ENCODE assay signal across 8 cellular contexts in the genomic region with DNA sequence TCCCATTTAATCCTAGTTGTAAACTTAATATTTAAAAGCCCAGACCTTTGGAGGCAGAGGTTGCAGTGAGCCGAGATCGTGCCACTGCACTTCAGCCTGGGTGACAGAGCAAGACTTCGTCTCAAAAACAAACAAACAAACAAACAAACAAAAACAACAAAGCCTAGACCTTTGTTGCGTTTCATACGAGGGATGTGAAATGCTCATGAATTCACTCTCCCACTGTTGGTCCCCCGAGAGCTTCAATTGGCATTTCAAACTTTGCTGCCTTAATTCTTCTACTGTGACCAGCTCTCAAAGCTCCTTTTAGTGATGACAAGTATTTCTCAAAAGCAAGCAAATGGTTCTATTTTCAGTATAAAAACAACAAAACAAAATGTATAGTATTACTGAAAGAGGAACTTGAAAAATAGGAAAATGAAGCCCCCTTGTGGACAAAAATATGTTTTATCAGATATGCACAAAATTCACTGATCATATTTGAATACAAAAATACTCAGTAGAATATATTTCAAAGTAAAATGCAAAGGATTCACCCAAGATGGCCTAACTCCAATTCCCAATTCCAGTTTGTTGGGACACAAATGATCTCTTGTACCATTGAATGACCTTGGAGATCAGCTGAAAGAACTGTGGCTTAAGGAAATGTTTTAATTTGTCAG.
DNase-seq lines count a peak whose midpoint lies in the region; ATAC-seq and TF ChIP-seq lines count a peak whose summit lies in the region.

No MANE protein-coding gene starts in this region.

- no peak for TF ChIP-seq EP300 in transverse colon (IDR thresholded peaks at IDR 0.05; ENCODE audit: low read depth)

- in situ Hi-C loops in transverse colon (cut with MboI; ENCODE audit: low pct_ligation_motif_present in 1 of 4, low pct_unique_long_range_greater_than_20kb in 1 of 4, low sequenced_read_pairs in 3 of 4) = loop anchor here in 3 of 4 donors (5.0 to 10.0 kb wide), 2 partner anchors 328 to 330 kb away; a partner anchor contains a TSS

- H3K27me3 ChIP-seq in transverse colon = no peaks in the 10 kb centered on the region

- CTCF ChIA-PET in activated naive CD4-positive, alpha-beta T cell treated with anti-CD3 and anti-CD28 coated beads for 36 hours (lab: Charles Lee) = interaction anchor here (0.6 to 4.2 kb wide), 27 partner anchors 9 to 422 kb away, joined by 3 to 88 read pairs (median 3); a partner anchor contains a TSS

- peak overlapping the region in 1 of 4 donors; percentile 4 for H3K4me3 ChIP-seq in transverse colon

- peak overlapping the region; percentile 40 for H3K4me3 Mint-ChIP-seq in activated naive CD4-positive, alpha-beta T cell treated with anti-CD3 and anti-CD28 coated beads, Interleukin-2, amount 50 U/mL, for 24 hours
- H3K4me3 Mint-ChIP-seq in activated naive CD4-positive, alpha-beta T cell treated with anti-CD3 and anti-CD28 coated beads for 36 hours = no peak overlapping the region
- peak overlapping the region; percentile 53 for H3K4me3 Mint-ChIP-seq in chondrocyte (ENCODE audit: unreplicated experiment)

- ATAC-seq in GM19351 (IDR thresholded peaks at IDR 0.05; ENCODE audit: unreplicated experiment) = no peak

- no peaks in the 10 kb centered on the region for H3K36me3 Mint-ChIP-seq in activated naive CD4-positive, alpha-beta T cell treated with anti-CD3 and anti-CD28 coated beads, Interleukin-2, amount 50 U/mL, for 24 hours
- H3K36me3 Mint-ChIP-seq in activated naive CD4-positive, alpha-beta T cell treated with anti-CD3 and anti-CD28 coated beads for 36 hours (ENCODE audit: low read depth) = no peaks in the 10 kb centered on the region
- H3K36me3 Mint-ChIP-seq in chondrocyte (ENCODE audit: low read depth) = no peaks in the 10 kb centered on the region

- no peak overlapping the region for H3K27ac ChIP-seq in transverse colon

- H3K9me3 ChIP-seq in transverse colon = no peaks in the 10 kb centered on the region

- peaks cover 10% of the 10 kb centered on the region for H3K4me1 Mint-ChIP-seq in activated naive CD4-positive, alpha-beta T cell treated with anti-CD3 and anti-CD28 coated beads, Interleukin-2, amount 50 U/mL, for 24 hours
- peaks cover 3% of the 10 kb centered on the region for H3K4me1 Mint-ChIP-seq in activated naive CD4-positive, alpha-beta T cell treated with anti-CD3 and anti-CD28 coated beads for 36 hours (ENCODE audit: low read depth)
- H3K4me1 Mint-ChIP-seq in chondrocyte (ENCODE audit: low read depth) = peaks cover 37% of the 10 kb centered on the region

- H3K27ac Mint-ChIP-seq in activated naive CD4-positive, alpha-beta T cell treated with anti-CD3 and anti-CD28 coated beads, Interleukin-2, amount 50 U/mL, for 24 hours = peak overlapping the region; percentile 49
- no peak overlapping the region for H3K27ac Mint-ChIP-seq in activated naive CD4-positive, alpha-beta T cell treated with anti-CD3 and anti-CD28 coated beads for 36 hours
- H3K27ac Mint-ChIP-seq in chondrocyte (ENCODE audit: unreplicated experiment) = peak overlapping the region; percentile 68

- H3K27me3 Mint-ChIP-seq in activated naive CD4-positive, alpha-beta T cell treated with anti-CD3 and anti-CD28 coated beads, Interleukin-2, amount 50 U/mL, for 24 hours = no peaks in the 10 kb centered on the region
- peaks cover 7% of the 10 kb centered on the region for H3K27me3 Mint-ChIP-seq in activated naive CD4-positive, alpha-beta T cell treated with anti-CD3 and anti-CD28 coated beads for 36 hours (ENCODE audit: low read depth)
- H3K27me3 Mint-ChIP-seq in chondrocyte (ENCODE audit: low read depth) = no peaks in the 10 kb centered on the region

- DNase-seq in activated naive CD4-positive, alpha-beta T cell treated with anti-CD3 and anti-CD28 coated beads for 36 hours = no peak
- peak; percentile 35 for DNase-seq in NCI-H774 (lab: John Stamatoyannopoulos, UW)
- no peak for DNase-seq in chondrocyte (ENCODE audit: low spot score)
- peak; percentile 75 for DNase-seq in medulla oblongata (ENCODE audit: extremely low spot score)
- DNase-seq in transverse colon = no peak
- DNase-seq in stimulated activated CD4-positive, alpha-beta T cell treated with anti-CD3 and anti-CD28 coated beads, Interleukin-2, amount 100 ng/mL, for 24 hours = no peak

- intact Hi-C loops in activated naive CD4-positive, alpha-beta T cell treated with anti-CD3 and anti-CD28 coated beads for 36 hours (cut with micrococcal nuclease) = loop anchor here (1.0 to 5.0 kb wide), 4 partner anchors 22 to 603 kb away; a partner anchor contains a TSS
- intact Hi-C loops in transverse colon (cut with DNase I; ENCODE audit: low total_unique reads) = loop anchor here (1.0 kb wide), 1 partner anchor 328 kb away; a partner anchor contains a TSS

- H3K4me1 ChIP-seq in transverse colon = peaks cover 0 to 6% (median 2%) of the 10 kb centered on the region in 4 donors

- WGBS in transverse colon (ENCODE audit: low coverage in 1 of 2), 2 donors = 24 to 53% methylated on average over 2 to 6 of the region's 6 CpGs

- TF ChIP-seq POLR2A in transverse colon (IDR thresholded peaks at IDR 0.05) = no peak

- H3K36me3 ChIP-seq in transverse colon = no peaks in the 10 kb centered on the region

- TF ChIP-seq CTCF in chondrocyte (IDR thresholded peaks at IDR 0.05) = peak; percentile 95
- peak; percentile 59 to 65 (median 61) for TF ChIP-seq CTCF in transverse colon (IDR thresholded peaks at IDR 0.05)

- no peaks in the 10 kb centered on the region for H3K9me3 Mint-ChIP-seq in activated naive CD4-positive, alpha-beta T cell treated with anti-CD3 and anti-CD28 coated beads, Interleukin-2, amount 50 U/mL, for 24 hours
- H3K9me3 Mint-ChIP-seq in activated naive CD4-positive, alpha-beta T cell treated with anti-CD3 and anti-CD28 coated beads for 36 hours = no peaks in the 10 kb centered on the region
- H3K9me3 Mint-ChIP-seq in chondrocyte (ENCODE audit: low read depth) = no peaks in the 10 kb centered on the region

Comparison
In these comparisons a context has a peak if more than half of its experiments do, and no peak if none do; other contexts are left out.
1. DNase-seq: peak in NCI-H774 (single experiment) and medulla oblongata (single experiment); none in activated naive CD4-positive, alpha-beta T cell treated with anti-CD3 and anti-CD28 coated beads for 36 hours (single experiment), chondrocyte (single experiment), transverse colon (single experiment) and stimulated activated CD4-positive, alpha-beta T cell treated with anti-CD3 and anti-CD28 coated beads, Interleukin-2, amount 100 ng/mL, for 24 hours (0 of 2).